ENCODE assay signal across 8 cellular contexts in the genomic region with DNA sequence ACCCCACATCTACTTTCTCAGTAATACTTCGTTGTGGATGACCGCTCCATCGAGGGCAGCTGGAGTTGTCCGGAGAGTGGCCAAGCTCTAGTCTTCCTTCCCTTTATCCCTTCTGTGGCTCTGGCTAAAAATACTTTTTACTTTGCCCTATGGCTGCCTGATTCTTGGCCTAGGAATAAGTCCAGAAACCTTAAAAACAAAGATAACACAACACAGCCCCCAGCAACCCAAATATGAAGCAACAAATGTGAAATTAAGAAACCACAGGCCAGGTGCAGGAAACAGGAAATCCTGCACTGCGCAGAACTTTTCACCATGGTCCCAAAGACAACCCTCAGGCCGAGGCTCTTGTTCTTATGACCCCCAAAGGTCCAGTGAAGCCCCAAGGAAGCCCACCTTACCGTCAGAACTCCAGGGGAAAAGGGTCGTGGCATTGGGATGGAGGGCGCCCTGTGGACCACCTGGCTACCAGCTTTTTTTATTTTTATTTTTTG. TPM values are rescaled to one million over a fixed set of nuclear protein-coding genes. Genes with fewer than 3 reads are reported as not detected.
DNase-seq lines count a peak whose midpoint lies in the region; ATAC-seq and TF ChIP-seq lines count a peak whose summit lies in the region.

No MANE protein-coding gene starts in this region.

- no TSS peak for BruUV-seq in MCF 10A (replicated peaks; lab: Mats Ljungman, UMichigan)

- no peak for DNase-seq in stimulated activated naive CD8-positive, alpha-beta T cell treated with anti-CD3 and anti-CD28 coated beads, Interleukin-15, Interleukin-2, amounts not matched to agents 100 U/mL and 50 U/mL, for 24 hours
- DNase-seq in NAMALWA (ENCODE audit: low spot score) (peak; percentile 77), dorsolateral prefrontal cortex (no peak), NCI-H2107 treated with DMSO at 0.1 percent for 48 hours (lab: John Stamatoyannopoulos, UW; ENCODE audit: unreplicated experiment) (no peak), MCF 10A (ENCODE audit: unreplicated experiment) (no peak), NCI-H1694 treated with DMSO at 0.1 percent for 48 hours (lab: John Stamatoyannopoulos, UW) (no peak)

- H3K4me3 ChIP-seq in dorsolateral prefrontal cortex: no peak overlapping the region
- peak overlapping the region; percentile 11 for H3K4me3 ChIP-seq in thymus (ENCODE audit: low read length)

- no peaks in the 10 kb centered on the region for H3K36me3 ChIP-seq in thymus (ENCODE audit: control insufficient read depth, insufficient read depth)

- peaks cover 75% of the 10 kb centered on the region for H3K4me1 Mint-ChIP-seq in stimulated activated naive CD8-positive, alpha-beta T cell treated with anti-CD3 and anti-CD28 coated beads, Interleukin-15, Interleukin-2, amounts not matched to agents 100 ng/mL and 50 ng/mL, for 24 hours (ENCODE audit: low read depth)
- peaks cover 18% of the 10 kb centered on the region for H3K4me1 Mint-ChIP-seq in MCF 10A (ENCODE audit: insufficient read depth, unreplicated experiment)

- POLR2A ChIA-PET in MCF 10A (lab: Yijun Ruan, JAX): no interaction called here

- H3K4me3 Mint-ChIP-seq in stimulated activated naive CD8-positive, alpha-beta T cell treated with anti-CD3 and anti-CD28 coated beads, Interleukin-15, Interleukin-2, amounts not matched to agents 100 ng/mL and 50 ng/mL, for 24 hours: peak overlapping the region; percentile 56
- no peak overlapping the region for H3K4me3 Mint-ChIP-seq in MCF 10A (ENCODE audit: unreplicated experiment)

- peaks cover 52% of the 10 kb centered on the region for H3K4me1 ChIP-seq in thymus (ENCODE audit: control insufficient read depth, insufficient read depth, low read length)

- intact Hi-C loops in dorsolateral prefrontal cortex (cut with DNase I) (no loop called here), MCF 10A (cut with micrococcal nuclease) (no loop called here)

- peak overlapping the region; percentile 97 for H3K27ac Mint-ChIP-seq in stimulated activated naive CD8-positive, alpha-beta T cell treated with anti-CD3 and anti-CD28 coated beads, Interleukin-15, Interleukin-2, amounts not matched to agents 100 ng/mL and 50 ng/mL, for 24 hours
- H3K27ac Mint-ChIP-seq in MCF 10A (ENCODE audit: low read depth, unreplicated experiment): no peak overlapping the region

- peaks cover 2% of the 10 kb centered on the region for H3K36me3 Mint-ChIP-seq in stimulated activated naive CD8-positive, alpha-beta T cell treated with anti-CD3 and anti-CD28 coated beads, Interleukin-15, Interleukin-2, amounts not matched to agents 100 ng/mL and 50 ng/mL, for 24 hours (ENCODE audit: low read depth)
- H3K36me3 Mint-ChIP-seq in MCF 10A (ENCODE audit: insufficient read depth, unreplicated experiment): peaks cover 38% of the 10 kb centered on the region

- no peaks in the 10 kb centered on the region for H3K9me3 ChIP-seq in thymus (ENCODE audit: control insufficient read depth)

- H3K9me3 Mint-ChIP-seq in stimulated activated naive CD8-positive, alpha-beta T cell treated with anti-CD3 and anti-CD28 coated beads, Interleukin-15, Interleukin-2, amounts not matched to agents 100 ng/mL and 50 ng/mL, for 24 hours: no peaks in the 10 kb centered on the region
- H3K9me3 Mint-ChIP-seq in MCF 10A (ENCODE audit: unreplicated experiment): no peaks in the 10 kb centered on the region

- CTCF ChIA-PET in MCF 10A (lab: Yijun Ruan, JAX): interaction anchor here (0.6 to 0.8 kb wide), 2 partner anchors 14 to 117 kb away, joined by 3 read pairs; no protein-coding TSS in a partner anchor

- H3K27ac ChIP-seq in dorsolateral prefrontal cortex (peak overlapping the region in 47 of 59 donors; percentile 6 to 100 (median 58)), thymus (ENCODE audit: low read depth) (peak overlapping the region; percentile 93)

- no peak for ATAC-seq in stimulated activated naive CD8-positive, alpha-beta T cell treated with anti-CD3 and anti-CD28 coated beads, Interleukin-15, Interleukin-2, amounts not matched to agents 100 U/mL and 50 U/mL, for 24 hours

- TF ChIP-seq CTCF in dorsolateral prefrontal cortex (IDR thresholded peaks at IDR 0.05 in 54 of 56, conservative IDR thresholded peaks at IDR 0.05 in 2 of 56; ENCODE audit: low read depth in 1 of 56, partially characterized antibody in 56 of 56) (no peak), MCF 10A (IDR thresholded peaks at IDR 0.05; ENCODE audit: unreplicated experiment) (no peak)

- no peaks in the 10 kb centered on the region for H3K27me3 Mint-ChIP-seq in stimulated activated naive CD8-positive, alpha-beta T cell treated with anti-CD3 and anti-CD28 coated beads, Interleukin-15, Interleukin-2, amounts not matched to agents 100 ng/mL and 50 ng/mL, for 24 hours
- H3K27me3 Mint-ChIP-seq in MCF 10A (ENCODE audit: insufficient read depth, unreplicated experiment): no peaks in the 10 kb centered on the region

- WGBS in thymus: 7% methylated on average over 9 of the region's 9 CpGs

- H3K27me3 ChIP-seq in dorsolateral prefrontal cortex (no peaks in the 10 kb centered on the region), thymus (ENCODE audit: control insufficient read depth, insufficient read depth) (no peaks in the 10 kb centered on the region)

RNA-seq across cellular contexts. Expression of gene TK2, which starts 26.0 kb away (rescaled TPM):
- total RNA-seq in dorsolateral prefrontal cortex (10 to 100 TPM; 39.7 to 71.2 (median 51.5) TPM), MCF 10A (2022) (31.2 and 38.2 TPM in 2 replicates)
- polyA plus RNA-seq in thymus: 15.9 TPM

RNA-seq across cellular contexts. Expression of gene CKLF, which starts 28.5 kb away (rescaled TPM):
- total RNA-seq in dorsolateral prefrontal cortex: 10 to 100 TPM in 119 of 120 experiments, 1 to 10 TPM in 1; 9.9 to 33.4 (median 19.9) TPM
- 53.8 TPM for polyA plus RNA-seq in thymus
- 41.3 and 57.8 TPM in 2 replicates for total RNA-seq in MCF 10A (2022)

RNA-seq across cellular contexts. Expression of gene CMTM1, which starts 42.3 kb away (rescaled TPM):
- total RNA-seq in dorsolateral prefrontal cortex: 10 to 100 TPM in 61 of 120 experiments, 1 to 10 TPM in 59; 5.4 to 19.5 (median 10.1) TPM
- 0.64 TPM for polyA plus RNA-seq in thymus
- 2.1 and 4.8 TPM in 2 replicates for total RNA-seq in MCF 10A (2022)

RNA-seq across cellular contexts. Expression of gene CMTM2, which starts 55.4 kb away (rescaled TPM):
- total RNA-seq in dorsolateral prefrontal cortex: 1 to 10 TPM in 52 of 120 experiments, under 1 TPM in 37, not detected in 31; 0.43 to 5.1 (median 1.1) TPM
- 1.3 TPM for polyA plus RNA-seq in thymus
- not detected in 2 replicates for total RNA-seq in MCF 10A (2022)
